Comparison of ENCODE assay signal across 6 cellular contexts in the genomic region with DNA sequence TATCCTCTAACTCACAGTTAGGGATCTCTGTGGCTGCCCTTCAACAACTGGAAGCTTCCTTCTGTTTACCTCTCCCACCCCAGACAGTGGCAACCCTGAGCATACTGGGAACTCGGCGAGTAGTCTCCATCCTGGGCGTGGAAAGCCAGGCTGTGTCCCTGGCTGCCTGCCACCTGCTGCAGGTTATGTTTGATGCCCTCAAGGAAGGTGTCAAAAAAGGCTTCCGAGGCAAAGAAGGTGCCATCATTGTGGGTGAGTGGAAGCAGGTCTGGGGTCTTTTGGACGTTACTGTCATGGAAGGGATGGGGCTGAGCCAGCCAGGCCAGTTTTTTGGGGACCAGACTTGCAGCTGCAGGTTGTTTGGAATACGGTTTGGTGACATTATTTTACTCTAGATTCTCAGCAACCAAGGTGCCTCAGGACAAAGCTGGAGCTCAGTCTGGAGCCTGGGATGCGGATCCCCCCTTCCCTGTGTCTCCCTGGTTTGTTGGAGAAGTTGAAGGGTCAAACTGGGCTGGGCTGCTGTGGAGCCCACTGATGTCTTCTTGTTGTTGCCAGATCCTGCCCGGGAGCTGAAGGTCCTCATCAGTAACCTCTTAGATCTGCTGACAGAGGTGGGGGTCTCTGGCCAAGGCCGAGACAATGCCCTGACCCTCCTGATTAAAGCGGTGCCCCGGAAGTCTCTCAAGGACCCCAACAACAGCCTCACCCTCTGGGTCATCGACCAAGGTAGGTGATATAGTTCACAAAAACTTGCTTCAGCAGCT.
"Had no signal": no experiment of that assay in that cellular context is flagged by ENCODE, and none has a peak within 500 bp of the region (broad histone marks: within the 10 kb centered on the region; RNA-seq: fewer than 3 reads in every experiment).

No MANE protein-coding gene starts in this region.

- DNase-seq: H9, HCEC 1CT had no signal

- H3K4me3 Mint-ChIP-seq: GM23338, H9 had no signal

- H3K9me3 Mint-ChIP-seq: GM23338, H9 had no signal

- H3K27ac ChIP-seq: HL-60 had no signal

- H3K4me3 ChIP-seq: GM23338, K562 had no signal

- H3K27ac Mint-ChIP-seq: GM23338, H9 had no signal

- H3K4me1 Mint-ChIP-seq: GM23338, H9 had no signal

- ATAC-seq: GM23338, HepG2, K562 had no signal
